8 cellular contexts compared by ENCODE assay signal in the genomic region with DNA sequence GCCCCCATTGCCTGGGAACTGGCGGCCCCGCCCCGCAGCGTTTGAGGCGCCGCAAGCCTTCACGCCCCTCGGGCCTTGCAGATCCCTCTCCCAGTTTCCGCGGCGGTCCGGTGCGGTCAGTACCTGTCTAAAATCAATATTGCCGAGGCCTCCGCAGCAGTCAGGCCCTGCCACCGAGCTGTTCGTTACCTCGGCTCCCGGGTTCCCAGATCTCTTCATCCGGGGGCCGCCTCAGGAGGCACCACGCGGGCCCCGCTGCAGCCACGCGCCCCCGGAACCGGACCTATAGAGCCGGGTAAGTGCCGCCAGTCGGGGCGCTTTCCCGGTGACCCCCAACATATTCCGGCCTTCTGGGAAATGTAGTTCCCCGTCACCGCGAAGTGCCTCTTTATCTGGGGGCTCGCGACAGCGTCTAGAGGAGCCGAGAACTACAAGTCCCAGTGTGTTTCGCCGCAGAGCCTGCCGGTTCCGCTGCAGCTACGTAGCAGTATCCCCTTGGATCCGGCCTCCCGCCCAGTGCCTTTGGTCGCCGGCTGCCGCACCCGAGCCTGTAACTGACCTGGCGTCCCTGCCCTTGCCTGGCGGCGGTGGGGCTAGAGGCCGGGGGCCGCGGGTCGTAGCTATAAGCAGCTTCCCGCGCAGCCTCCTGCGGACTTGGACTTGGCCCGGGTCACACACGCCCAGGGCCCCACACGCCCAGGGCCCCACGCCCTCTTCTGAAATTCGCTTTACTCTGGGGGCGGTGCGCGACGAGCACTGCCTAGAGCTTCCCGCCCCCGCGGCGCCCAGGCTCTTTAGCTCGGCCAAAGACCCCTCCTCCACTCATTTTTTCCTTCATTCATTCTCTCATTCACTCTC. TPM values are rescaled to one million over a fixed set of nuclear protein-coding genes. Genes with fewer than 3 reads are reported as not detected.
DNase-seq lines count a peak whose midpoint lies in the region; ATAC-seq, FAIRE-seq and TF ChIP-seq lines count a peak whose summit lies in the region.

A gene with protein sequence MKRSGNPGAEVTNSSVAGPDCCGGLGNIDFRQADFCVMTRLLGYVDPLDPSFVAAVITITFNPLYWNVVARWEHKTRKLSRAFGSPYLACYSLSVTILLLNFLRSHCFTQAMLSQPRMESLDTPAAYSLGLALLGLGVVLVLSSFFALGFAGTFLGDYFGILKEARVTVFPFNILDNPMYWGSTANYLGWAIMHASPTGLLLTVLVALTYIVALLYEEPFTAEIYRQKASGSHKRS (minus strand): TSS at position 301 of the 858 bp plus-strand sequence. CDS start 82 bp downstream, at position 219.

- H3K4me3 ChIP-seq in heart left ventricle: peak within 1 kb of the TSS; percentile 76 to 98 (median 90)

- DNase-seq in GM12891 (ENCODE audit: insufficient read length, low spot score): peak; percentile 94
- peak; percentile 99 for DNase-seq in NCI-H1436 treated with DMSO at 0.1 percent for 48 hours (lab: John Stamatoyannopoulos, UW)
- peak; percentile 86 to 95 (median 91) for DNase-seq in T-cell
- peak; percentile 96 to 98 (median 97) for DNase-seq in heart left ventricle
- DNase-seq in pons (ENCODE audit: low spot score): peak; percentile 99
- DNase-seq in type B pancreatic cell (ENCODE audit: extremely low spot score, unreplicated experiment): peak; percentile 94

- POLR2A ChIA-PET in T-cell (lab: Charles Lee): no interaction called here

- 0 to 1% (median 0%) methylated on average over 73 to 76 of the region's 76 CpGs for WGBS in adipose tissue, 3 donors
- WGBS in heart left ventricle, 4 donors: 0 to 1% (median 0%) methylated on average over 41 to 76 of the region's 76 CpGs

- intact Hi-C loops in heart left ventricle (cut with DNase I): loop anchor here in 1 of 10 donors (5.0 kb wide), 1 partner anchor 311 kb away; no protein-coding TSS in a partner anchor

- peak; percentile 98 for FAIRE-seq in GM12891 (lab: Jason Lieb, UNC)

- peak within 1 kb of the TSS; percentile 70 for H3K27ac ChIP-seq in adipose tissue (ENCODE audit: low read depth, low read length)
- peak within 1 kb of the TSS; percentile 54 to 96 (median 92) for H3K27ac ChIP-seq in heart left ventricle

- no peaks in the 10 kb centered on the region for H3K27me3 ChIP-seq in heart left ventricle

- H3K9me3 ChIP-seq in heart left ventricle: no peaks in the 10 kb centered on the region

- H3K27me3 Mint-ChIP-seq in T-cell: no peaks in the 10 kb centered on the region
- H3K27me3 Mint-ChIP-seq in type B pancreatic cell: no peaks in the 10 kb centered on the region

- CTCF ChIA-PET in T-cell (lab: Charles Lee): interaction anchor here in 1 of 2 donors (1.6 kb wide), 1 partner anchor 22 kb away, joined by 5 read pairs; no protein-coding TSS in a partner anchor

- H3K4me1 Mint-ChIP-seq in T-cell (peaks cover 19 to 21% (median 20%) of the 10 kb centered on the region in 3 donors), type B pancreatic cell (ENCODE audit: unreplicated experiment) (peaks cover 24% of the 10 kb centered on the region)

- ATAC-seq in HG02840 (IDR thresholded peaks at IDR 0.05; ENCODE audit: low FRiP score, unreplicated experiment) (peak; percentile 92), T-cell (replicated peaks in 1 of 4) (peak; percentile 91 to 95 (median 94)), heart left ventricle (peak; percentile 98 to 99 (median 99))

- peaks cover 0 to 27% (median 17%) of the 10 kb centered on the region in 12 donors for H3K4me1 ChIP-seq in heart left ventricle

- H3K9me3 Mint-ChIP-seq in T-cell (no peaks in the 10 kb centered on the region), type B pancreatic cell (no peaks in the 10 kb centered on the region)

- H3K36me3 Mint-ChIP-seq in T-cell: no peaks in the 10 kb centered on the region
- no peaks in the 10 kb centered on the region for H3K36me3 Mint-ChIP-seq in type B pancreatic cell

- no peaks in the 10 kb centered on the region for H3K36me3 ChIP-seq in heart left ventricle

- TF ChIP-seq CTCF in heart left ventricle (IDR thresholded peaks at IDR 0.05) (peak in 2 of 12 donors; percentile 2 to 13), type B pancreatic cell (conservative IDR thresholded peaks at IDR 0.05) (no peak)

- H3K27ac Mint-ChIP-seq in T-cell: peak within 1 kb of the TSS; percentile 83 to 92
- peak within 1 kb of the TSS; percentile 94 for H3K27ac Mint-ChIP-seq in type B pancreatic cell

- TF ChIP-seq POLR2A in GM12891 (IDR thresholded peaks at IDR 0.05; ENCODE audit: low read depth, low read length) (peak; percentile 60; the same call in 1 of the 2 replicates), heart left ventricle (IDR thresholded peaks at IDR 0.05) (peak in 1 of 2 donors; percentile 68)

- H3K4me3 Mint-ChIP-seq in T-cell (peak within 1 kb of the TSS; percentile 84 to 96 (median 90)), type B pancreatic cell (peak within 1 kb of the TSS; percentile 97)

TF ChIP-seq in GM12891, 5 proteins besides CTCF, POLR2A, EP300 and RAD21:
- TF ChIP-seq SPI1 (IDR thresholded peaks at IDR 0.05; ENCODE audit: low read depth, low read length) (no peak), PAX5 (IDR thresholded peaks at IDR 0.05; ENCODE audit: insufficient read depth, low read length, severe bottlenecking) (no peak), POLR2AphosphoS5 (IDR thresholded peaks at IDR 0.05; ENCODE audit: low read depth, low read length) (peak; percentile 71; the same call in 1 of the 2 replicates), POU2F2 (IDR thresholded peaks at IDR 0.05; ENCODE audit: low read depth, low read length) (peak; percentile 82; the same call in 1 of the 2 replicates), TAF1 (IDR thresholded peaks at IDR 0.05; ENCODE audit: low read depth, low read length) (peak; percentile 30; the same call in 1 of the 2 replicates)
TF ChIP-seq in GM12891: peak in this region for 3.

RNA-seq across cellular contexts. Expression of the gene that starts here (rescaled TPM):
- polyA plus RNA-seq in GM12891 (2012; ENCODE audit: low read depth, missing spikeins): 12.4 TPM
- total RNA-seq in T-cell: 10 to 100 TPM; 13.3 to 25.8 (median 14.6) TPM
- polyA plus RNA-seq in adipose tissue: 100 to 1,000 TPM in 1 of 3 donors, 10 to 100 TPM in 2; 40.9 to 263 (median 44.0) TPM
- 10 to 100 TPM; 15.7 to 41.0 (median 25.4) TPM for total RNA-seq in heart left ventricle
- 10 to 100 TPM; 25.0 to 42.2 TPM for polyA plus RNA-seq in heart left ventricle
- 32.1 and 34.9 TPM in 2 replicates for total RNA-seq in type B pancreatic cell (ENCODE audit: low replicate concordance)

Comparison
In these comparisons a context has a peak if more than half of its experiments do, and no peak if none do; other contexts are left out.
1. Peak in every context shown above with its lines: DNase-seq, ATAC-seq, H3K4me3 ChIP-seq and H3K27ac ChIP-seq.